In genomic region chr19:55654323-55654832, GRCh38 we compare ENCODE assay signal across 8 cellular contexts. TPM values are rescaled to one million over a fixed set of nuclear protein-coding genes. Genes with fewer than 3 reads are reported as not detected.
A peak's percentile ranks its signal among the peaks of the same experiment; 100 is the strongest.
DNase-seq lines count a peak whose midpoint lies in the region; ATAC-seq, FAIRE-seq and TF ChIP-seq lines count a peak whose summit lies in the region.

No MANE protein-coding gene starts in this region.

- CTCF ChIA-PET in A673 (lab: Charles Lee) = interaction anchor here (0.5 to 1.5 kb wide), 7 partner anchors 12 to 193 kb away, joined by 3 to 17 read pairs (median 3); partner anchors contain the start of genes ISOC2, ZNF581 and ZNF784

- ATAC-seq in GM18870 (IDR thresholded peaks at IDR 0.05; ENCODE audit: unreplicated experiment) (peak; percentile 52), HG03139 (IDR thresholded peaks at IDR 0.05; ENCODE audit: unreplicated experiment) (peak; percentile 58)

- DNase-seq in A673 (ENCODE audit: low spot score) = peak; percentile 100
- peak; percentile 93 for DNase-seq in NCI-H2196 treated with DMSO at 0.1 percent for 48 hours (lab: John Stamatoyannopoulos, UW; ENCODE audit: unreplicated experiment)
- DNase-seq in WERI-Rb-1 = peak; percentile 99
- peak; percentile 96 for DNase-seq in bronchial epithelial cell (ENCODE audit: low read depth)

- H3K36me3 ChIP-seq in A673 (ENCODE audit: insufficient read depth, low read length, poor library complexity, severe bottlenecking) (peaks cover 21% of the 10 kb centered on the region), WERI-Rb-1 (peaks cover 53% of the 10 kb centered on the region), bronchial epithelial cell (ENCODE audit: control insufficient read depth, insufficient read depth, low read length) (peaks cover 8% of the 10 kb centered on the region), iPS-20b (ENCODE audit: insufficient read depth, low read depth, low read length) (peaks cover 17% of the 10 kb centered on the region), skeletal muscle satellite cell (ENCODE audit: insufficient read depth, low read length) (peaks cover 15% of the 10 kb centered on the region)

- peak overlapping the region; percentile 83 for H3K4me3 ChIP-seq in A673 (ENCODE audit: low read depth, low read length, poor library complexity, severe bottlenecking)
- H3K4me3 ChIP-seq in WERI-Rb-1 (ENCODE audit: low read depth, low read length) = peak overlapping the region; percentile 99
- peak overlapping the region; percentile 97 for H3K4me3 ChIP-seq in bronchial epithelial cell (ENCODE audit: low read depth, low read length)
- peak overlapping the region; percentile 84 for H3K4me3 ChIP-seq in iPS-20b (ENCODE audit: low read length)
- H3K4me3 ChIP-seq in skeletal muscle satellite cell (ENCODE audit: low read length) = peak overlapping the region; percentile 93

- H3K9ac ChIP-seq in iPS-20b (ENCODE audit: low read depth, low read length) = peak overlapping the region; percentile 97
- H3K9ac ChIP-seq in skeletal muscle satellite cell (ENCODE audit: low read depth, low read length) = peak overlapping the region; percentile 99

- intact Hi-C loops in A673 (cut with micrococcal nuclease; ENCODE audit: unreplicated experiment) = no loop called here

- BruUV-seq in A673 (replicated peaks; lab: Mats Ljungman, UMichigan) = no TSS peak

- H3K9me3 ChIP-seq in A673 (ENCODE audit: low read depth, low read length, poor library complexity, severe bottlenecking) (no peaks in the 10 kb centered on the region), WERI-Rb-1 (ENCODE audit: severe bottlenecking) (no peaks in the 10 kb centered on the region), iPS-20b (ENCODE audit: insufficient read depth, low read depth, low read length) (no peaks in the 10 kb centered on the region), skeletal muscle satellite cell (replicated peaks; ENCODE audit: low read length) (no peaks in the 10 kb centered on the region)

- peak; percentile 88 for FAIRE-seq in bronchial epithelial cell (lab: Jason Lieb, UNC)

- H3K27me3 ChIP-seq in A673 (replicated peaks; ENCODE audit: insufficient read depth, low read depth, low read length, poor library complexity) (no peaks in the 10 kb centered on the region), WERI-Rb-1 (ENCODE audit: insufficient read depth, low read depth, severe bottlenecking) (no peaks in the 10 kb centered on the region), bronchial epithelial cell (ENCODE audit: control insufficient read depth, insufficient read depth, low read length) (no peaks in the 10 kb centered on the region), iPS-20b (ENCODE audit: insufficient read depth, low read length) (no peaks in the 10 kb centered on the region), skeletal muscle satellite cell (ENCODE audit: control insufficient read depth, insufficient read depth, low read length) (no peaks in the 10 kb centered on the region)

- no peak for TF ChIP-seq CTCF in A673 (conservative IDR thresholded peaks at IDR 0.05; ENCODE audit: low read depth, low read length)
- no peak for TF ChIP-seq CTCF in WERI-Rb-1 (IDR thresholded peaks at IDR 0.05; ENCODE audit: low read depth, low read length)
- TF ChIP-seq CTCF in bronchial epithelial cell (IDR thresholded peaks at IDR 0.05; ENCODE audit: insufficient read depth, low read length, severe bottlenecking) = no peak

- peak overlapping the region; percentile 98 for H3K4me2 ChIP-seq in skeletal muscle satellite cell (ENCODE audit: low read length)

- POLR2A ChIA-PET in A673 (lab: Charles Lee; ENCODE audit: low non-redundant PET) = interaction anchor here (0.6 to 0.7 kb wide), 3 partner anchors 14 to 319 kb away, joined by 3 read pairs; no protein-coding TSS in a partner anchor

- H3K4me1 ChIP-seq in A673 (ENCODE audit: insufficient read depth, low read length, poor library complexity, severe bottlenecking) (peaks cover 21% of the 10 kb centered on the region), iPS-20b (ENCODE audit: insufficient read depth, low read length) (peaks cover 18% of the 10 kb centered on the region), skeletal muscle satellite cell (ENCODE audit: control insufficient read depth, insufficient read depth, low read length) (peaks cover 29% of the 10 kb centered on the region)

- peak overlapping the region; percentile 99 for H3K27ac ChIP-seq in A673 (ENCODE audit: low read depth, low read length, poor library complexity, severe bottlenecking)
- H3K27ac ChIP-seq in WERI-Rb-1 = peak overlapping the region; percentile 99
- peak overlapping the region; percentile 93 for H3K27ac ChIP-seq in iPS-20b (ENCODE audit: low read length)

RNA-seq across cellular contexts. Expression of gene U2AF2, which starts 0.5 kb away (rescaled TPM):
- total RNA-seq in A673 (2021) = 385 and 411 TPM in 2 replicates
- 121 and 140 TPM in 2 replicates for total RNA-seq in bronchial epithelial cell
- 120 and 132 TPM in 2 replicates for total RNA-seq in skeletal muscle satellite cell (2012; rRNA removed)

RNA-seq across cellular contexts. Expression of gene CCDC106, which starts 6.4 kb away (rescaled TPM):
- total RNA-seq in A673 (2021) (39.9 and 41.5 TPM in 2 replicates), bronchial epithelial cell (2.6 and 2.9 TPM in 2 replicates)
- total RNA-seq in skeletal muscle satellite cell (2012; rRNA removed) = 5.1 and 6.8 TPM in 2 replicates

RNA-seq across cellular contexts. Expression of gene ZNF581, which starts 10.9 kb away (rescaled TPM):
- total RNA-seq in A673 (2021) (37.1 and 38.4 TPM in 2 replicates), bronchial epithelial cell (9.6 and 19.2 TPM in 2 replicates)
- 14.2 and 14.4 TPM in 2 replicates for total RNA-seq in skeletal muscle satellite cell (2012; rRNA removed)

RNA-seq across cellular contexts. Expression of gene ZNF580, which starts 13.6 kb away (rescaled TPM):
- total RNA-seq in A673 (2021) (49.1 and 65.7 TPM in 2 replicates), bronchial epithelial cell (2.4 and 2.7 TPM in 2 replicates)
- 1.7 and 2.0 TPM in 2 replicates for total RNA-seq in skeletal muscle satellite cell (2012; rRNA removed)

RNA-seq across cellular contexts. Expression of gene EPN1, which starts 20.6 kb away (rescaled TPM):
- 178 and 186 TPM in 2 replicates for total RNA-seq in A673 (2021)
- total RNA-seq in bronchial epithelial cell = 28.2 and 80.5 TPM in 2 replicates
- 55.3 and 77.1 TPM in 2 replicates for total RNA-seq in skeletal muscle satellite cell (2012; rRNA removed)

Comparison
In these comparisons a context has a peak if more than half of its experiments do, and no peak if none do; other contexts are left out.
1. Peak in every context shown above with its lines: DNase-seq, ATAC-seq, H3K4me3 ChIP-seq and H3K27ac ChIP-seq.
2. RNA of gene CCDC106, which starts 6.4 kb away (total RNA-seq): 39.9 to 41.5 TPM in A673; 2.6 to 2.9 TPM in bronchial epithelial cell; every median in the first group is over 10 times any median in the second.